In the genomic region with DNA sequence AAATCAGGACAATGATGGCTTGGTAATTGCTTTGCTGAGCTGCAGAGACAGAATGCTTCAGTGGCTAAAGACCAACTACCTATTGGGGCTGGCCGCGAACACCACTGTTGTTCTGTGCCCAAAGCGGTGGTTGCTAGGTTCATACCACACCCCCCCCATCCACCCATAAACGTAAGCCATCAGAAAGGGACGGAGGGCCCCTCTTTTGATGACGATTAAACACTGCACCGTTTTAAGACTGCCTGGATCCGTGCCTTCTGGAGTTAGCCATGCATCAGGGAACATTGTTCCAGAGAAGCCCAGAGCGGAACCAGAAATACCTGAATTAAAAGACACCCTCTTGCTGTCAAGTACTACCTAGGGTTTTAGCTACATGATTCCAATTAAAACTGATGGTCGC, we compare ENCODE assay signal across 24 cellular contexts.
"Had no signal": no experiment of that assay in that cellular context is flagged by ENCODE, and none has a peak within 500 bp of the region (broad histone marks: within the 10 kb centered on the region; RNA-seq: fewer than 3 reads in every experiment).

No MANE protein-coding gene starts in this region.

- H3K4me1 ChIP-seq: ascending aorta, gastroesophageal sphincter, heart left ventricle, right lobe of liver, transverse colon had no signal

- H3K27ac ChIP-seq: ascending aorta, coronary artery, gastroesophageal sphincter, heart left ventricle, neutrophil, right lobe of liver, transverse colon, WERI-Rb-1 had no signal

- H3K4me3 ChIP-seq: ascending aorta, coronary artery, gastroesophageal sphincter, heart left ventricle, right lobe of liver, transverse colon had no signal

- ATAC-seq: activated CD4-positive, CD25-positive, alpha-beta regulatory T cell treated with anti-CD3 and anti-CD28 coated beads, Interleukin-2, amount 50 U/mL, for 24 hours; effector memory CD8-positive, alpha-beta T cell; gastroesophageal sphincter; heart left ventricle; left ventricle myocardium superior; right lobe of liver; T-helper 17 cell had no signal

- H3K36me3 Mint-ChIP-seq: activated CD4-positive, alpha-beta memory T cell treated with anti-CD3 and anti-CD28 coated beads for 36 hours; activated naive CD4-positive, alpha-beta T cell treated with anti-CD3 and anti-CD28 coated beads, Interleukin-2, amount 10 ng/mL, durations not matched to agents 7 days and 5 days; activated naive CD8-positive, alpha-beta T cell treated with anti-CD3 and anti-CD28 coated beads, Interleukin-2, amount 10 ng/mL, durations not matched to agents 7 days and 5 days had no signal

- H3K36me3 ChIP-seq: ascending aorta, gastroesophageal sphincter, heart left ventricle, neutrophil, right lobe of liver, transverse colon, WERI-Rb-1 had no signal

- H3K9me3 Mint-ChIP-seq: activated CD4-positive, alpha-beta memory T cell treated with anti-CD3 and anti-CD28 coated beads for 36 hours; activated CD4-positive, alpha-beta T cell treated with anti-CD3 and anti-CD28 coated beads, Interleukin-2, amount 10 ng/mL, durations not matched to agents 24 days and 14 days; activated naive CD4-positive, alpha-beta T cell treated with anti-CD3 and anti-CD28 coated beads, Interleukin-2, amount 10 ng/mL, durations not matched to agents 7 days and 5 days; activated naive CD8-positive, alpha-beta T cell treated with anti-CD3 and anti-CD28 coated beads, Interleukin-2, amount 10 ng/mL, durations not matched to agents 7 days and 5 days; activated T-cell treated with anti-CD3 and anti-CD28 coated beads, Interleukin-2, amount 50 U/mL, for 24 hours; central memory CD8-positive, alpha-beta T cell; nephron had no signal

- H3K27me3 Mint-ChIP-seq: activated CD4-positive, alpha-beta memory T cell treated with anti-CD3 and anti-CD28 coated beads for 36 hours; activated CD4-positive, alpha-beta T cell treated with anti-CD3 and anti-CD28 coated beads, Interleukin-2, amount 10 ng/mL, durations not matched to agents 24 days and 14 days; activated naive CD8-positive, alpha-beta T cell treated with anti-CD3 and anti-CD28 coated beads, Interleukin-2, amount 10 ng/mL, durations not matched to agents 7 days and 5 days; activated T-cell treated with anti-CD3 and anti-CD28 coated beads, Interleukin-2, amount 50 U/mL, for 24 hours; central memory CD8-positive, alpha-beta T cell had no signal

- H3K27me3 ChIP-seq: ascending aorta, heart left ventricle, neutrophil, right lobe of liver, transverse colon had no signal

- DNase-seq: activated CD4-positive, alpha-beta memory T cell treated with anti-CD3 and anti-CD28 coated beads for 36 hours; activated CD4-positive, alpha-beta T cell treated with anti-CD3 and anti-CD28 coated beads, Interleukin-2, amount 10 ng/mL, durations not matched to agents 24 days and 14 days; activated CD8-positive, alpha-beta memory T cell treated with anti-CD3 and anti-CD28 coated beads, Interleukin-2, amount 50 U/mL, for 4 hours; activated gamma-delta T cell; activated naive CD4-positive, alpha-beta T cell treated with anti-CD3 and anti-CD28 coated beads, Interleukin-2, amount 10 ng/mL, durations not matched to agents 7 days and 5 days; activated naive CD8-positive, alpha-beta T cell treated with anti-CD3 and anti-CD28 coated beads, Interleukin-2, amount 10 ng/mL, durations not matched to agents 7 days and 5 days; activated T-cell treated with anti-CD3 and anti-CD28 coated beads, Interleukin-2, amount 50 U/mL, for 24 hours; effector memory CD8-positive, alpha-beta T cell; heart left ventricle; left ventricle myocardium superior; right lobe of liver; stimulated activated CD4-positive, alpha-beta T cell treated with anti-CD3 and anti-CD28 coated beads, Interleukin-2, amount 100 ng/mL, for 48 hours; stimulated activated naive CD4-positive, alpha-beta T cell treated with Interleukin-2 at 50 U/mL for 16 hours; T-helper 17 cell; T1000; transverse colon; WERI-Rb-1 had no signal

- H3K9me3 ChIP-seq: ascending aorta, gastroesophageal sphincter, heart left ventricle, neutrophil, right lobe of liver, transverse colon had no signal

- H3K4me3 Mint-ChIP-seq: activated CD4-positive, alpha-beta memory T cell treated with anti-CD3 and anti-CD28 coated beads for 36 hours; activated CD4-positive, alpha-beta T cell treated with anti-CD3 and anti-CD28 coated beads, Interleukin-2, amount 10 ng/mL, durations not matched to agents 24 days and 14 days; activated naive CD4-positive, alpha-beta T cell treated with anti-CD3 and anti-CD28 coated beads, Interleukin-2, amount 10 ng/mL, durations not matched to agents 7 days and 5 days; activated naive CD8-positive, alpha-beta T cell treated with anti-CD3 and anti-CD28 coated beads, Interleukin-2, amount 10 ng/mL, durations not matched to agents 7 days and 5 days; activated T-cell treated with anti-CD3 and anti-CD28 coated beads, Interleukin-2, amount 50 U/mL, for 24 hours; central memory CD8-positive, alpha-beta T cell; effector memory CD8-positive, alpha-beta T cell; nephron; T-helper 17 cell had no signal

- H3K4me1 Mint-ChIP-seq: activated CD4-positive, alpha-beta T cell treated with anti-CD3 and anti-CD28 coated beads, Interleukin-2, amount 10 ng/mL, durations not matched to agents 24 days and 14 days; activated naive CD4-positive, alpha-beta T cell treated with anti-CD3 and anti-CD28 coated beads, Interleukin-2, amount 10 ng/mL, durations not matched to agents 7 days and 5 days; activated naive CD8-positive, alpha-beta T cell treated with anti-CD3 and anti-CD28 coated beads, Interleukin-2, amount 10 ng/mL, durations not matched to agents 7 days and 5 days; central memory CD8-positive, alpha-beta T cell; nephron; T-helper 17 cell had no signal

- H3K27ac Mint-ChIP-seq: activated CD4-positive, alpha-beta memory T cell treated with anti-CD3 and anti-CD28 coated beads for 36 hours; activated CD4-positive, alpha-beta T cell treated with anti-CD3 and anti-CD28 coated beads, Interleukin-2, amount 10 ng/mL, durations not matched to agents 24 days and 14 days; activated naive CD4-positive, alpha-beta T cell treated with anti-CD3 and anti-CD28 coated beads, Interleukin-2, amount 10 ng/mL, durations not matched to agents 7 days and 5 days; activated naive CD8-positive, alpha-beta T cell treated with anti-CD3 and anti-CD28 coated beads, Interleukin-2, amount 10 ng/mL, durations not matched to agents 7 days and 5 days; activated T-cell treated with anti-CD3 and anti-CD28 coated beads, Interleukin-2, amount 50 U/mL, for 24 hours; effector memory CD8-positive, alpha-beta T cell; nephron; T-helper 17 cell had no signal
